8 cellular contexts compared by ENCODE assay signal in the genomic region with DNA sequence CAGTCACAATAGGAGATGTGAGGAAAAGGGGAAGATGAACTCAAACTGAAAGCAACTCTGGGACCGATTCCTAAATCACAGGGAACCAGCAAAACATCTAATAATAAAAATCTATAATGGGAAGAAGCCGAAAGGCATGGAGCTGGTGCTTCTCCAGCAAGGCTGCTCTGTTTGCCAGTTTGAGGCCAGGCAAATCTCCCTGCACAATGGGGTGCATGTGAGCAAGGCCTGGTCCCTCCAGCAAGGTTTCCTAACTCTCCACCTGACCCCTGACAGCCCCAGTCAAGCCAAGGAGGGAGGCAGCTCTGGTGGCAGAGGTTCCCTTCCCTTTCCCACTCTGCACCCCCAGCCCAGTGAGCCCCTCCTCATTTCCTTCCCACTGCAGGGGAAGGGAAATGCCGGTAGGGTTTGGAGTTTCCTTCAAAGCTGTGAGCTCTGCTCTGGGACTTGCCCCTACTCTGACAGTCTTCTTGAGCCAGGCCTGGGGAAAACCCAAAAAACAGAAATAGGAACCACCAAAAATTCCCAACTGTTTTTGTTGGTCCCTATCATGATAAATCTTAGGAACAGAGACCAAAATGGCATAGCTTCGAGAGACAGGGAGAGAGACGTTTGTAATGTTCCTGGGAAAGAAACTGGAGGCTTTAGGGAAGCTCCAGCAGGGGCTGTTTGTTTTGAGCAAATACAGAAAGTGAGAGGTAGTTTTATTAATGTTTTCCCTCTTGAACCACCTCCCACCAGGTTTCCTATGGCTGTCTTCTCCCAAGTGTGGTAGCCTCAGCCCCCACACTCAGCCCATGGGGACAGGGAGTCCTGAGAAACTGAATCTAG. TPM values are rescaled to one million over a fixed set of nuclear protein-coding genes. Genes with fewer than 3 reads are reported as not detected.
A peak's percentile ranks its signal among the peaks of the same experiment; 100 is the strongest.
DNase-seq lines count a peak whose midpoint lies in the region; ATAC-seq and TF ChIP-seq lines count a peak whose summit lies in the region.

No MANE protein-coding gene starts in this region.

- intact Hi-C loops in natural killer cell (cut with micrococcal nuclease) = no loop called here

- no peak for ATAC-seq in natural killer cell

- H3K27me3 Mint-ChIP-seq in IgD-negative memory B cell (no peaks in the 10 kb centered on the region), natural killer cell (ENCODE audit: low read depth in 2 of 2) (no peaks in the 10 kb centered on the region)

- no peaks in the 10 kb centered on the region for H3K9me3 Mint-ChIP-seq in IgD-negative memory B cell
- no peaks in the 10 kb centered on the region for H3K9me3 Mint-ChIP-seq in natural killer cell

- CTCF ChIA-PET in AG04450 (lab: Charles Lee) (interaction anchor here (0.9 to 2.9 kb wide), 11 partner anchors 8 to 69 kb away, joined by 3 to 13 read pairs (median 7); a partner anchor contains a TSS), RWPE1 (lab: Yijun Ruan, JAX) (interaction anchor here (1.1 to 1.2 kb wide), 2 partner anchors 36 to 315 kb away, joined by 3 to 5 read pairs; no protein-coding TSS in a partner anchor)

- DNase-seq in AG04450 (ENCODE audit: low read depth, low spot score) = no peak
- no peak for DNase-seq in coronary artery (ENCODE audit: low spot score)
- DNase-seq in natural killer cell = no peak
- no peak for DNase-seq in foreskin fibroblast
- no peak for DNase-seq in COLO829 (ENCODE audit: low spot score)
- DNase-seq in RWPE1 (ENCODE audit: low spot score) = no peak
- no peak for DNase-seq in AG08395 (ENCODE audit: low spot score)

- H3K4me3 Mint-ChIP-seq in IgD-negative memory B cell (peak overlapping the region in 3 of 4 donors; percentile 25 to 90 (median 59)), natural killer cell (peak overlapping the region; percentile 74)

- H3K4me1 Mint-ChIP-seq in IgD-negative memory B cell (peaks cover 70 to 85% (median 74%) of the 10 kb centered on the region in 3 donors), natural killer cell (peaks cover 85 to 97% of the 10 kb centered on the region in 2 donors)

- no peaks in the 10 kb centered on the region for H3K27me3 ChIP-seq in AG04450 (ENCODE audit: control insufficient read depth, insufficient read depth, low read length)

- peak overlapping the region; percentile 62 to 96 (median 94) for H3K27ac Mint-ChIP-seq in IgD-negative memory B cell
- peak overlapping the region; percentile 89 to 92 for H3K27ac Mint-ChIP-seq in natural killer cell

- no peak for TF ChIP-seq CTCF in AG04450 (IDR thresholded peaks at IDR 0.05; ENCODE audit: low read depth, low read length)
- no peak for TF ChIP-seq CTCF in coronary artery (IDR thresholded peaks at IDR 0.05)
- no peak for TF ChIP-seq CTCF in natural killer cell (IDR thresholded peaks at IDR 0.05)
- TF ChIP-seq CTCF in foreskin fibroblast (IDR thresholded peaks at IDR 0.05; ENCODE audit: low read depth, low read length) = no peak
- TF ChIP-seq CTCF in RWPE1 (conservative IDR thresholded peaks at IDR 0.05; ENCODE audit: low read depth) = no peak

- POLR2A ChIA-PET in AG04450 (lab: Yijun Ruan, JAX) = interaction anchor here (1.1 to 2.8 kb wide), 6 partner anchors 9 to 69 kb away, joined by 4 to 22 read pairs (median 10); a partner anchor contains a TSS
- POLR2A ChIA-PET in RWPE1 (lab: Yijun Ruan, JAX; ENCODE audit: low non-redundant PET) = interaction anchor here (0.8 kb wide), 1 partner anchor 449 kb away, joined by 3 read pairs; no protein-coding TSS in a partner anchor

- no peaks in the 10 kb centered on the region for H3K36me3 Mint-ChIP-seq in IgD-negative memory B cell
- H3K36me3 Mint-ChIP-seq in natural killer cell = no peaks in the 10 kb centered on the region

- H3K27ac ChIP-seq in AG04450 (ENCODE audit: low read depth, low read length) (peak overlapping the region; percentile 99), coronary artery (peak overlapping the region; percentile 88 to 92), RWPE1 (no peak overlapping the region)

- H3K4me3 ChIP-seq in AG04450 (ENCODE audit: low read depth, low read length) (no peak overlapping the region; the same call in 1 of the 2 replicates), coronary artery (peak overlapping the region; percentile 45), foreskin fibroblast (ENCODE audit: low read depth in 1 of 2, low read length in 2 of 2) (no peak overlapping the region)

- no peaks in the 10 kb centered on the region for H3K9me3 ChIP-seq in AG04450 (ENCODE audit: control insufficient read depth, insufficient read depth, low read length)

RNA-seq across cellular contexts. Expression of a gene that starts 34.6 kb away (rescaled TPM):
- polyA plus RNA-seq in AG04450 (2011; rRNA removed) (15.8 and 16.1 TPM in 2 replicates), IgD-negative memory B cell (5.6 TPM)
- 46.7 and 51.6 TPM in 2 replicates for polyA minus RNA-seq in AG04450 (2011; rRNA and poly(A)+ RNA removed)
- 10 to 100 TPM; 54.2 to 82.6 (median 58.7) TPM for total RNA-seq in natural killer cell

RNA-seq across cellular contexts. Expression of a gene that starts 49.2 kb away (rescaled TPM):
- polyA plus RNA-seq in AG04450 (2011; rRNA removed) (9.0 and 10.9 TPM in 2 replicates), IgD-negative memory B cell (5.7 TPM)
- 10.3 and 12.2 TPM in 2 replicates for polyA minus RNA-seq in AG04450 (2011; rRNA and poly(A)+ RNA removed)
- total RNA-seq in natural killer cell = 1 to 10 TPM; 5.6 to 6.8 (median 5.9) TPM
